In genomic region chr2:162073776-162074578, GRCh38 we compare ENCODE assay signal across 9 cellular contexts. TPM values are rescaled to one million over a fixed set of nuclear protein-coding genes. Genes with fewer than 3 reads are reported as not detected.
DNase-seq lines count a peak whose midpoint lies in the region; ATAC-seq lines count a peak whose summit lies in the region.
"Had no signal": no experiment of that assay in that cellular context is flagged by ENCODE, and none has a peak within 500 bp of the region (broad histone marks: within the 10 kb centered on the region; RNA-seq: fewer than 3 reads in every experiment).

Gene DPP4, minus strand, starts transcription at chr2:162074215. Its CDS starts 234 bp downstream, at chr2:162073981.

- no peaks in the 10 kb centered on the region for H3K27me3 Mint-ChIP-seq in activated CD4-positive, alpha-beta T cell treated with anti-CD3 and anti-CD28 coated beads, Interleukin-2, amount 10 ng/mL, durations not matched to agents 7 days and 5 days
- peaks cover 37 to 53% (median 47%) of the 10 kb centered on the region in 3 donors for H3K27me3 Mint-ChIP-seq in naive B cell

- H3K36me3 Mint-ChIP-seq in activated CD4-positive, alpha-beta T cell treated with anti-CD3 and anti-CD28 coated beads, Interleukin-2, amount 10 ng/mL, durations not matched to agents 7 days and 5 days (ENCODE audit: low read depth) = peaks cover 74% of the 10 kb centered on the region
- H3K36me3 Mint-ChIP-seq in naive B cell = no peaks in the 10 kb centered on the region

- under 1% methylated on average over 76 of the region's 76 CpGs for WGBS in HUES64

- H3K4me3 ChIP-seq in HUES64 (ENCODE audit: low read length) (peak within 1 kb of the TSS; percentile 65), subcutaneous abdominal adipose tissue (ENCODE audit: low read depth in 1 of 5, low read length in 5 of 5) (peak within 1 kb of the TSS; percentile 74 to 80 (median 77))

- in situ Hi-C loops in endometrial microvascular endothelial cells (cut with HindIII; ENCODE audit: inconsistent ontology term, low pct_unique_long_range_greater_than_20kb, low sequenced_read_pairs) = no loop called here

- peak; percentile 64 for DNase-seq in activated CD4-positive, alpha-beta T cell treated with anti-CD3 and anti-CD28 coated beads, Interleukin-2, amount 10 ng/mL, durations not matched to agents 7 days and 5 days
- DNase-seq in naive B cell (peak; percentile 18), cerebellum (ENCODE audit: low spot score) (no peak)

- ATAC-seq in GM21447 (IDR thresholded peaks at IDR 0.05; ENCODE audit: unreplicated experiment) (peak; percentile 85), naive B cell (ENCODE audit: low read depth in 2 of 2) (peak; percentile 66 to 74)

- H3K27me3 ChIP-seq in HUES64 (ENCODE audit: insufficient read depth, low read length) = peaks cover 40% of the 10 kb centered on the region
- H3K27me3 ChIP-seq in subcutaneous abdominal adipose tissue (ENCODE audit: control insufficient read depth in 5 of 5, insufficient read depth in 4 of 5, low read length in 5 of 5) = peaks cover 0 to 11% (median 3%) of the 10 kb centered on the region in 5 donors

- peaks cover 21% of the 10 kb centered on the region for H3K9me3 Mint-ChIP-seq in activated CD4-positive, alpha-beta T cell treated with anti-CD3 and anti-CD28 coated beads, Interleukin-2, amount 10 ng/mL, durations not matched to agents 7 days and 5 days
- H3K9me3 Mint-ChIP-seq in naive B cell = peaks cover 2 to 16% (median 10%) of the 10 kb centered on the region in 7 donors

- H3K4me3 Mint-ChIP-seq in activated CD4-positive, alpha-beta T cell treated with anti-CD3 and anti-CD28 coated beads, Interleukin-2, amount 10 ng/mL, durations not matched to agents 7 days and 5 days = peak within 1 kb of the TSS; percentile 97
- peak within 1 kb of the TSS; percentile 73 to 89 (median 82) for H3K4me3 Mint-ChIP-seq in naive B cell

- CTCF ChIA-PET in activated CD4-positive, alpha-beta T cell treated with anti-CD3 and anti-CD28 coated beads, Interleukin-2, amount 10 ng/mL, durations not matched to agents 7 days and 5 days (lab: Charles Lee) = interaction anchor here (1.1 to 2.9 kb wide), 7 partner anchors 9 to 225 kb away, joined by 3 to 9 read pairs (median 5); no protein-coding TSS in a partner anchor

- H3K9ac ChIP-seq in ES-I3 (ENCODE audit: low read depth, low read length) (peak within 1 kb of the TSS; percentile 70), HUES64 (ENCODE audit: low read depth, low read length) (peak within 1 kb of the TSS; percentile 40), subcutaneous abdominal adipose tissue (ENCODE audit: low read length in 5 of 5) (peak within 1 kb of the TSS in 4 of 5 donors; percentile 16 to 66 (median 52))

- no peaks in the 10 kb centered on the region for H3K36me3 ChIP-seq in ES-I3 (ENCODE audit: insufficient read depth, low read length)
- H3K36me3 ChIP-seq in HUES64 (ENCODE audit: insufficient read depth, low read length) = no peaks in the 10 kb centered on the region
- no peaks in the 10 kb centered on the region for H3K36me3 ChIP-seq in subcutaneous abdominal adipose tissue (ENCODE audit: control insufficient read depth in 5 of 5, insufficient read depth in 5 of 5, low read length in 5 of 5)

- H3K4me1 Mint-ChIP-seq in activated CD4-positive, alpha-beta T cell treated with anti-CD3 and anti-CD28 coated beads, Interleukin-2, amount 10 ng/mL, durations not matched to agents 7 days and 5 days = peaks cover 45% of the 10 kb centered on the region
- peaks cover 9 to 17% (median 15%) of the 10 kb centered on the region in 3 donors for H3K4me1 Mint-ChIP-seq in naive B cell

- peaks cover 3% of the 10 kb centered on the region; the same call in 1 of the 2 replicates for H3K9me3 ChIP-seq in ES-I3 (ENCODE audit: control insufficient read depth, insufficient read depth, low read length)
- peaks cover 6% of the 10 kb centered on the region for H3K9me3 ChIP-seq in HUES64 (ENCODE audit: insufficient read depth, low read depth, low read length)
- peaks cover 0 to 4% (median 4%) of the 10 kb centered on the region in 5 donors for H3K9me3 ChIP-seq in subcutaneous abdominal adipose tissue (ENCODE audit: control insufficient read depth in 5 of 5, low read length in 5 of 5)

- POLR2A ChIA-PET in activated CD4-positive, alpha-beta T cell treated with anti-CD3 and anti-CD28 coated beads, Interleukin-2, amount 10 ng/mL, durations not matched to agents 7 days and 5 days (lab: Charles Lee) = interaction anchor here (0.6 to 1.7 kb wide), 4 partner anchors 11 to 764 kb away, joined by 3 to 8 read pairs (median 4); no protein-coding TSS in a partner anchor

- H3K4me1 ChIP-seq in ES-I3 (ENCODE audit: insufficient read depth, low read length) (peaks cover 25% of the 10 kb centered on the region), HUES64 (ENCODE audit: insufficient read depth, low read length) (peaks cover 18% of the 10 kb centered on the region), subcutaneous abdominal adipose tissue (ENCODE audit: control insufficient read depth in 5 of 5, insufficient read depth in 5 of 5, low read length in 5 of 5) (peaks cover 0 to 32% (median 18%) of the 10 kb centered on the region in 5 donors)

- H3K27ac Mint-ChIP-seq in activated CD4-positive, alpha-beta T cell treated with anti-CD3 and anti-CD28 coated beads, Interleukin-2, amount 10 ng/mL, durations not matched to agents 7 days and 5 days = peak within 1 kb of the TSS; percentile 95
- peak within 1 kb of the TSS in 2 of 6 donors; percentile 45 to 83 for H3K27ac Mint-ChIP-seq in naive B cell

- H3K27ac ChIP-seq in HUES64 (ENCODE audit: low read depth, low read length) (peak within 1 kb of the TSS; percentile 13; the same call in 1 of the 2 replicates), subcutaneous abdominal adipose tissue (ENCODE audit: low read depth, low read length) (no peak within 1 kb of the TSS)
- H3K27ac ChIP-seq: epithelial cell of prostate had no signal

RNA-seq across cellular contexts. Expression of gene DPP4, which starts in this region (rescaled TPM):
- 3.3 TPM for polyA plus RNA-seq in HUES64 (2013, experiment 1 of 2)
- 2.9 TPM for polyA plus RNA-seq in HUES64 (2013, experiment 2 of 2)
- 100 to 1,000 TPM; 116 to 152 TPM for total RNA-seq in activated CD4-positive, alpha-beta T cell treated with anti-CD3 and anti-CD28 coated beads, Interleukin-2, amount 10 ng/mL, durations not matched to agents 7 days and 5 days
- total RNA-seq in endometrial microvascular endothelial cells (ENCODE audit: inconsistent ontology term) = 99.1 TPM
- 1 to 10 TPM in 1 of 6 donors, under 1 TPM in 5; 0.05 to 1.3 (median 0.51) TPM for polyA plus RNA-seq in naive B cell (ENCODE audit: low read depth in 6 of 6)
- 1.2 TPM for total RNA-seq in cerebellum

Comparison
In these comparisons a context has a peak if more than half of its experiments do, and no peak if none do; other contexts are left out.
1. RNA of gene DPP4 (total RNA-seq): 116 to 152 TPM in activated CD4-positive, alpha-beta T cell treated with anti-CD3 and anti-CD28 coated beads, Interleukin-2, amount 10 ng/mL, durations not matched to agents 7 days and 5 days and 99.1 TPM in endometrial microvascular endothelial cells (single experiment); 1.2 TPM in cerebellum (single experiment); every median in the first group is over 10 times any median in the second.
2. Peak in every context shown above with its lines, with median percentiles within 50 percentile points of each other: H3K9ac ChIP-seq.